In genomic region chr7:149462101-149462520, GRCh38 we compare ENCODE assay signal across 19 cellular contexts. TPM values are rescaled to one million over a fixed set of nuclear protein-coding genes. Genes with fewer than 3 reads are reported as not detected.
A peak's percentile ranks its signal among the peaks of the same experiment; 100 is the strongest.
DNase-seq lines count a peak whose midpoint lies in the region; ATAC-seq and TF ChIP-seq lines count a peak whose summit lies in the region.
"Had no signal": no experiment of that assay in that cellular context is flagged by ENCODE, and none has a peak within 500 bp of the region (broad histone marks: within the 10 kb centered on the region; RNA-seq: fewer than 3 reads in every experiment).

No MANE protein-coding gene starts in this region.

- no peak for TF ChIP-seq CTCF in HCT116 (IDR thresholded peaks at IDR 0.05 in 2 of 3, conservative IDR thresholded peaks at IDR 0.05 in 1 of 3; ENCODE audit: borderline replicate concordance in 1 of 3, insufficient read depth in 1 of 3, low read depth in 2 of 3, low read length in 2 of 3)
- TF ChIP-seq CTCF in brain (conservative IDR thresholded peaks at IDR 0.05) = no peak
- TF ChIP-seq CTCF in nephron progenitor cell (IDR thresholded peaks at IDR 0.05) = no peak
- TF ChIP-seq CTCF in psoas muscle (IDR thresholded peaks at IDR 0.05) = no peak

- peaks cover 2% of the 10 kb centered on the region for H3K36me3 Mint-ChIP-seq in activated CD4-positive, alpha-beta T cell treated with anti-CD3 and anti-CD28 coated beads for 36 hours (ENCODE audit: low read depth)
- no peaks in the 10 kb centered on the region for H3K36me3 Mint-ChIP-seq in brain
- H3K36me3 Mint-ChIP-seq in nephron progenitor cell (ENCODE audit: low read depth) = peaks cover 4% of the 10 kb centered on the region

- ATAC-seq in activated CD4-positive, alpha-beta T cell treated with anti-CD3 and anti-CD28 coated beads for 36 hours = no peak
- ATAC-seq in HCT116 (no peak), aorta (ENCODE audit: low FRiP score) (no peak), psoas muscle (no peak)
- ATAC-seq: left lobe of liver, pancreas had no signal

- H3K27ac ChIP-seq in HCT116 (ENCODE audit: low read depth, low read length) = no peak overlapping the region
- no peak overlapping the region for H3K27ac ChIP-seq in aorta (ENCODE audit: low read depth in 1 of 2, low read length in 2 of 2)
- no peak overlapping the region for H3K27ac ChIP-seq in psoas muscle
- H3K27ac ChIP-seq: BLaER1, pancreas, transverse colon had no signal

- RAD21 ChIA-PET in HCT116 (lab: Charles Lee; ENCODE audit: low non-redundant PET in 1 of 2, low total read pairs in 2 of 2, uncharacterized antibody in 2 of 2, unreplicated experiment in 2 of 2) = no interaction called here

- H3K27me3 ChIP-seq in HCT116 (ENCODE audit: insufficient read depth, low read length) (no peaks in the 10 kb centered on the region), aorta (ENCODE audit: control insufficient read depth in 1 of 2, insufficient read depth in 2 of 2, low read length in 1 of 2) (no peaks in the 10 kb centered on the region), psoas muscle (ENCODE audit: insufficient read depth in 3 of 3, low read length in 2 of 3) (no peaks in the 10 kb centered on the region)
- H3K27me3 ChIP-seq: BLaER1 had no signal

- no peak overlapping the region for H3K9ac ChIP-seq in HCT116 (ENCODE audit: low read length)
- H3K9ac ChIP-seq: BLaER1 had no signal

- no peak for TF ChIP-seq RAD21 in HCT116 (IDR thresholded peaks at IDR 0.05; ENCODE audit: low read depth)

- peak overlapping the region; percentile 15 for H3K4me3 Mint-ChIP-seq in activated CD4-positive, alpha-beta T cell treated with anti-CD3 and anti-CD28 coated beads for 36 hours
- H3K4me3 Mint-ChIP-seq in brain (peak overlapping the region; percentile 23 to 80 (median 66)), nephron progenitor cell (peak overlapping the region; percentile 33)

- H3K4me1 ChIP-seq in HCT116 (ENCODE audit: control insufficient read depth in 1 of 2, insufficient read depth in 2 of 2, low read length in 2 of 2) (peaks cover 11 to 19% of the 10 kb centered on the region in 2 experiments; a peak in 2 of 4 replicates), aorta (ENCODE audit: control insufficient read depth in 1 of 2, insufficient read depth in 2 of 2, low read length in 2 of 2) (no peaks in the 10 kb centered on the region), psoas muscle (peaks cover 14% of the 10 kb centered on the region)

- no peaks in the 10 kb centered on the region for H3K9me2 ChIP-seq in HCT116 (ENCODE audit: insufficient read depth)

- peak overlapping the region; percentile 99; the same call in 1 of the 2 replicates for H3K4me2 ChIP-seq in HCT116 (ENCODE audit: low read length)

- H3K79me2 ChIP-seq in HCT116 (ENCODE audit: insufficient read depth, low read length) = peaks cover 23% of the 10 kb centered on the region

- intact Hi-C loops in activated CD4-positive, alpha-beta T cell treated with anti-CD3 and anti-CD28 coated beads for 36 hours (cut with DNase I, micrococcal nuclease) = loop anchor here in 1 of 2 experiments (5.0 kb wide), 1 partner anchor 35 kb away; the partner anchor contains the start of gene ZNF746
- intact Hi-C loops in HCT116 (cut with micrococcal nuclease) (no loop called here), aorta (cut with DNase I) (loop anchor here in 1 of 2 donors (5.0 kb wide), 1 partner anchor 35 kb away; the partner anchor contains the start of gene ZNF746), psoas muscle (cut with DNase I) (loop anchor here in 1 of 2 donors (5.0 kb wide), 1 partner anchor 35 kb away; the partner anchor contains the start of gene ZNF746)

- POLR2A ChIA-PET in activated CD4-positive, alpha-beta T cell treated with anti-CD3 and anti-CD28 coated beads for 36 hours (lab: Charles Lee) = interaction anchor here (0.7 kb wide), 1 partner anchor 58 kb away, joined by 7 read pairs; no protein-coding TSS in a partner anchor
- POLR2A ChIA-PET in HCT116 (lab: Charles Lee) = no interaction called here

- DNase-seq in activated CD4-positive, alpha-beta T cell treated with anti-CD3 and anti-CD28 coated beads for 36 hours = no peak
- DNase-seq in activated CD4-positive, alpha-beta T cell treated with anti-CD3 and anti-CD28 coated beads for 1 hour = no peak
- DNase-seq in HCT116 (ENCODE audit: low read depth, low spot score) = no peak
- no peak for DNase-seq in nephron progenitor cell
- no peak for DNase-seq in aorta
- no peak for DNase-seq in psoas muscle
- no peak for DNase-seq in T-helper 1 cell
- DNase-seq: activated effector memory CD4-positive, alpha-beta T cell treated with Interleukin-2 at 50 U/mL for 16 hours; anterior cingulate cortex; effector memory CD4-positive, alpha-beta T cell; GDM1; H9; NCI-H1417; NCI-H524 treated with DMSO at 0.1 percent for 48 hours; pancreas; transverse colon had no signal

- TF ChIP-seq POLR2A in HCT116 (IDR thresholded peaks at IDR 0.05; ENCODE audit: borderline replicate concordance, extremely low read depth, insufficient read depth, insufficient read length) = no peak

- H3K9me3 ChIP-seq in HCT116 (ENCODE audit: control insufficient read depth in 1 of 2, insufficient read depth in 1 of 2, low read depth in 1 of 2, low read length in 2 of 2) (peaks cover 0 to 3% of the 10 kb centered on the region in 2 experiments; a peak in 1 of 4 replicates), aorta (ENCODE audit: control insufficient read depth, low read length) (no peaks in the 10 kb centered on the region), psoas muscle (no peaks in the 10 kb centered on the region)
- H3K9me3 ChIP-seq: pancreas, transverse colon had no signal

- H3K4me3 ChIP-seq in HCT116 (replicated peaks in 1 of 2; ENCODE audit: low read depth in 1 of 2, low read length in 2 of 2) = no peak overlapping the region
- no peak overlapping the region for H3K4me3 ChIP-seq in aorta (ENCODE audit: low read length in 2 of 2)
- H3K4me3 ChIP-seq in psoas muscle = no peak overlapping the region

- no TSS peak for BruUV-seq in HCT116 (replicated peaks; lab: Mats Ljungman, UMichigan)

- no peaks in the 10 kb centered on the region for H4K20me1 ChIP-seq in HCT116 (ENCODE audit: insufficient read depth)

- no peaks in the 10 kb centered on the region for H3K36me3 ChIP-seq in HCT116 (ENCODE audit: control insufficient read depth in 1 of 2, insufficient read depth in 2 of 2, low read length in 2 of 2)
- no peaks in the 10 kb centered on the region for H3K36me3 ChIP-seq in aorta (ENCODE audit: control insufficient read depth in 1 of 2, insufficient read depth in 2 of 2, low read length in 1 of 2)
- no peaks in the 10 kb centered on the region for H3K36me3 ChIP-seq in psoas muscle (ENCODE audit: insufficient read depth in 1 of 2, low read depth in 1 of 2)
- H3K36me3 ChIP-seq: pancreas, transverse colon had no signal

- H3K27me3 Mint-ChIP-seq in activated CD4-positive, alpha-beta T cell treated with anti-CD3 and anti-CD28 coated beads for 36 hours = peaks cover 10% of the 10 kb centered on the region
- H3K27me3 Mint-ChIP-seq in brain (peaks cover 8% of the 10 kb centered on the region), nephron progenitor cell (ENCODE audit: low read depth, poor library complexity) (peaks cover 36% of the 10 kb centered on the region)

- no peak overlapping the region for H3K27ac Mint-ChIP-seq in activated CD4-positive, alpha-beta T cell treated with anti-CD3 and anti-CD28 coated beads for 36 hours
- H3K27ac Mint-ChIP-seq in brain = no peak overlapping the region
- H3K27ac Mint-ChIP-seq in nephron progenitor cell = no peak overlapping the region
- H3K27ac Mint-ChIP-seq: H9 had no signal

- H2AFZ ChIP-seq in HCT116 (ENCODE audit: low read depth, low read length, poor library complexity, severe bottlenecking) = no peak overlapping the region

- H3K9me3 Mint-ChIP-seq in activated CD4-positive, alpha-beta T cell treated with anti-CD3 and anti-CD28 coated beads for 36 hours (ENCODE audit: low read depth) = no peaks in the 10 kb centered on the region
- peaks cover 3 to 11% (median 7%) of the 10 kb centered on the region in 5 experiments for H3K9me3 Mint-ChIP-seq in brain
- H3K9me3 Mint-ChIP-seq in nephron progenitor cell = peaks cover 15% of the 10 kb centered on the region

- CTCF ChIA-PET in activated CD4-positive, alpha-beta T cell treated with anti-CD3 and anti-CD28 coated beads for 36 hours (lab: Charles Lee) = interaction anchor here (1.0 to 1.6 kb wide), 3 partner anchors 20 to 315 kb away, joined by 3 to 4 read pairs (median 4); partner anchors contain the start of gene ZNF398
- CTCF ChIA-PET in HCT116 (lab: Charles Lee) = no interaction called here

- 84 to 88% methylated on average over 9 of the region's 9 CpGs for WGBS in aorta, 2 donors
- 86 to 89% (median 88%) methylated on average over 9 of the region's 9 CpGs for WGBS in psoas muscle, 3 donors

- H3K4me1 Mint-ChIP-seq in activated CD4-positive, alpha-beta T cell treated with anti-CD3 and anti-CD28 coated beads for 36 hours = peaks cover 20% of the 10 kb centered on the region
- peaks cover 18% of the 10 kb centered on the region for H3K4me1 Mint-ChIP-seq in brain
- H3K4me1 Mint-ChIP-seq in nephron progenitor cell = peaks cover 18% of the 10 kb centered on the region

RNA-seq across cellular contexts. Expression of gene ZNF777, which starts 1.2 kb away (rescaled TPM):
- 10 to 100 TPM; 13.3 to 16.4 TPM for total RNA-seq in activated CD4-positive, alpha-beta T cell treated with anti-CD3 and anti-CD28 coated beads for 36 hours
- total RNA-seq in HCT116 (2021; ENCODE audit: unreplicated experiment) (15.6 TPM), aorta (1 to 10 TPM; 7.8 to 9.4 TPM), psoas muscle (10 to 100 TPM; 10.6 to 18.6 (median 12.2) TPM)
- polyA plus RNA-seq in HCT116 (2012) = 13.1 and 13.5 TPM in 2 replicates
- polyA plus RNA-seq in brain (ENCODE audit: insufficient read depth, low read depth, low replicate concordance) (19.2 TPM), aorta (1 to 10 TPM; 4.0 to 6.9 TPM), psoas muscle (10 to 100 TPM in 2 of 3 donors, 1 to 10 TPM in 1; 9.3 to 17.2 (median 14.1) TPM)

RNA-seq across cellular contexts. Expression of gene ZNF746, which starts 35.5 kb away (rescaled TPM):
- 10 to 100 TPM; 14.2 to 15.2 TPM for total RNA-seq in activated CD4-positive, alpha-beta T cell treated with anti-CD3 and anti-CD28 coated beads for 36 hours
- 18.7 TPM for total RNA-seq in HCT116 (2021; ENCODE audit: unreplicated experiment)
- polyA plus RNA-seq in HCT116 (2012) = 11.4 and 12.5 TPM in 2 replicates
- 12.5 TPM for polyA plus RNA-seq in brain (ENCODE audit: insufficient read depth, low read depth, low replicate concordance)
- total RNA-seq in aorta = 10 to 100 TPM; 16.7 to 23.5 TPM
- 1 to 10 TPM; 2.9 to 8.8 TPM for polyA plus RNA-seq in aorta
- total RNA-seq in psoas muscle = 10 to 100 TPM in 1 of 4 donors, 1 to 10 TPM in 3; 8.5 to 12.7 (median 9.3) TPM
- 1 to 10 TPM; 5.0 to 8.2 (median 5.1) TPM for polyA plus RNA-seq in psoas muscle

Comparison
In these comparisons a context has a peak if more than half of its experiments do, and no peak if none do; other contexts are left out.
1. H3K4me3 Mint-ChIP-seq: peak in every context shown above with its lines; median percentile 66 in brain; 33 in nephron progenitor cell; 15 in activated CD4-positive, alpha-beta T cell treated with anti-CD3 and anti-CD28 coated beads for 36 hours.